9 cellular contexts compared by ENCODE assay signal in the genomic region with DNA sequence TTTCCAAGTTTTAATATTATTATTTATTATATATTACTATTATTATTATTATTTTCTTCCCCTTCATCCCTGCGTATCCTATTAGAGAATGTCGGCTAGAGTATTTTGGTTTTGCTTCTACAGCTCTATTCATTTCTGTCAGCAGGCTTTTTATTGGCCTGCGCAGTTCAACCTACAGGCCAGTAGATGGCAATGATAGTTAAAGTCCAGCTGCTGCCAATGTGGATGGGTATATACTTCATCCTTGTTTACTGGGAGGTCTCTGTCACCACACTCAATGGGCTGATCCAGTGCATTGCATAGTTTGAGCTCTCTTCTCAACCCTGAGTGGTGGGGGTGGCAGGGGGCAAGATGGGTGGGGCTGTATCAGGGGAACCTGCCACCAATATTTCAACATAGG.
DNase-seq lines count a peak whose midpoint lies in the region; ATAC-seq and TF ChIP-seq lines count a peak whose summit lies in the region.
"Had no signal": no experiment of that assay in that cellular context is flagged by ENCODE, and none has a peak within 500 bp of the region (broad histone marks: within the 10 kb centered on the region; RNA-seq: fewer than 3 reads in every experiment).

No MANE protein-coding gene starts in this region.

- H3K27ac Mint-ChIP-seq in glutamatergic neuron (ENCODE audit: unreplicated experiment) (peak overlapping the region; percentile 25), mesothelial cell of epicardium (no peak overlapping the region)

- H3K9me3 Mint-ChIP-seq in glutamatergic neuron (ENCODE audit: unreplicated experiment), result peaks cover 9% of the 10 kb centered on the region
- H3K9me3 Mint-ChIP-seq in mesothelial cell of epicardium, result peaks cover 71% of the 10 kb centered on the region

- DNase-seq in GM12865 (ENCODE audit: low read depth) (peak; percentile 13), OCI-M1 (lab: John Stamatoyannopoulos, UW) (peak; percentile 73), glutamatergic neuron (peak; percentile 27), mesothelial cell of epicardium (ENCODE audit: low spot score in 2 of 2, unreplicated experiment in 2 of 2) (no peak), AG20443 (ENCODE audit: low spot score) (no peak), NOMO-1 treated with dmso at 0.1 percent for 144 hours (lab: John Stamatoyannopoulos, UW; ENCODE audit: unreplicated experiment) (no peak)

- TF ChIP-seq CTCF in GM12865 (IDR thresholded peaks at IDR 0.05; ENCODE audit: insufficient read depth, low read depth, low read length, missing control alignments) (peak; percentile 29), glutamatergic neuron (IDR thresholded peaks at IDR 0.05; ENCODE audit: partially characterized antibody, unreplicated experiment) (peak; percentile 66), mesothelial cell of epicardium (IDR thresholded peaks at IDR 0.05; ENCODE audit: unreplicated experiment) (no peak)

- no peak overlapping the region for H3K4me3 Mint-ChIP-seq in glutamatergic neuron (ENCODE audit: unreplicated experiment)
- no peak overlapping the region for H3K4me3 Mint-ChIP-seq in mesothelial cell of epicardium

- no peaks in the 10 kb centered on the region for H3K4me1 Mint-ChIP-seq in glutamatergic neuron (ENCODE audit: low read depth, unreplicated experiment)
- H3K4me1 Mint-ChIP-seq in mesothelial cell of epicardium, result no peaks in the 10 kb centered on the region

- H3K27me3 Mint-ChIP-seq in glutamatergic neuron (ENCODE audit: unreplicated experiment), result no peaks in the 10 kb centered on the region
- no peaks in the 10 kb centered on the region for H3K27me3 Mint-ChIP-seq in mesothelial cell of epicardium (ENCODE audit: low read depth)

- H3K4me3 ChIP-seq in GM12865 (ENCODE audit: low read depth, low read length), result no peak overlapping the region

- ATAC-seq in HG02852 (IDR thresholded peaks at IDR 0.05; ENCODE audit: unreplicated experiment), result peak; percentile 64
- ATAC-seq in GM19023 (IDR thresholded peaks at IDR 0.05; ENCODE audit: unreplicated experiment), result no peak
- ATAC-seq: left colon had no signal

- H3K36me3 Mint-ChIP-seq in glutamatergic neuron (ENCODE audit: unreplicated experiment) (peaks cover 10% of the 10 kb centered on the region), mesothelial cell of epicardium (peaks cover 28% of the 10 kb centered on the region)

Comparison
In these comparisons a context has a peak if more than half of its experiments do, and no peak if none do; other contexts are left out.
1. DNase-seq: peak in GM12865 (single experiment), OCI-M1 (single experiment) and glutamatergic neuron (single experiment); none in mesothelial cell of epicardium (0 of 2), AG20443 (single experiment) and NOMO-1 treated with dmso at 0.1 percent for 144 hours (single experiment).